Comparison of ENCODE assay signal across 8 cellular contexts in genomic region chr13:113577881-113578435, GRCh38.
"Had no signal": no experiment of that assay in that cellular context is flagged by ENCODE, and none has a peak within 500 bp of the region (broad histone marks: within the 10 kb centered on the region; RNA-seq: fewer than 3 reads in every experiment).

No MANE protein-coding gene starts in this region.

- FAIRE-seq: H1, H54, HepG2 had no signal

- ATAC-seq: GM23338, HepG2 had no signal

- H3K4me3 ChIP-seq: GM23338 had no signal

- H2AFZ ChIP-seq: GM23338 had no signal

- DNase-seq: H9, HCEC 1CT, HFFc6, KBM-7 had no signal

- H3K4me2 ChIP-seq: GM23338 had no signal
